Comparison of ENCODE assay signal across 19 cellular contexts in the genomic region with DNA sequence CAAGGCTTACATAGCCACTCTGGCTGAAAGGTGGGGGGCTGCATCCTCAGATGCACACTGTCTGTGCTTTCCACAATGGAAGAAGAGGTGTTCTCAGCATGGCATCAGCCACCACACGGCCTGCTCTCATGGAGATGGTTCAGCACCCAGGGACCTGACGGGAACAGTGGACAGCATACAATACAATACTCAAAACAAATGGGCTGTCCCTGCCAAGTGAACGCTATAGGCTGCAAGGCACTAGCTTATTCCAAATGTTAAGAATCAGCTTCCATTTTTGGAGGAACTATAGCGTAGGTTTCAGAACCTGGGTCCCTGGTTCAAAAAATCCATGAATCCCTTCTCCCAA.
A peak's percentile ranks its signal among the peaks of the same experiment; 100 is the strongest.
DNase-seq lines count a peak whose midpoint lies in the region; ATAC-seq and TF ChIP-seq lines count a peak whose summit lies in the region.
"Had no signal": no experiment of that assay in that cellular context is flagged by ENCODE, and none has a peak within 500 bp of the region (broad histone marks: within the 10 kb centered on the region; RNA-seq: fewer than 3 reads in every experiment).

No MANE protein-coding gene starts in this region.

- H2BK5ac ChIP-seq in H9 (ENCODE audit: insufficient read length, low read length), result no peak overlapping the region

- H3K23ac ChIP-seq in H9 (ENCODE audit: insufficient read length, low read depth, low read length), result peak overlapping the region; percentile 2

- no peak overlapping the region for H3K4me3 ChIP-seq in right cardiac atrium (ENCODE audit: low read length)
- H3K4me3 ChIP-seq: BLaER1 treated with 17β-estradiol and CSF1 and Interleukin-3, amounts not matched to agents 10 nM and 100 nM; GM12878; GM23338 had no signal

- H3K9ac ChIP-seq in H9 (ENCODE audit: extremely low read depth, insufficient read length, low read length), result no peak overlapping the region
- H3K9ac ChIP-seq: BLaER1 treated with 17β-estradiol and CSF1 and Interleukin-3, amounts not matched to agents 10 nM and 100 nM had no signal

- peaks cover 22% of the 10 kb centered on the region; the same call in 1 of the 2 replicates for H3K79me2 ChIP-seq in H9 (ENCODE audit: insufficient read depth, low read length)

- no peaks in the 10 kb centered on the region for H3K23me2 ChIP-seq in H9 (ENCODE audit: insufficient read length, low read depth, low read length, poor library complexity, severe bottlenecking)

- peak overlapping the region; percentile 27 to 75 (median 32); a peak in 2 of 7 replicates for H3K27ac Mint-ChIP-seq in H9
- H3K27ac Mint-ChIP-seq in progenitor cell of endocrine pancreas, result peak overlapping the region; percentile 74
- H3K27ac Mint-ChIP-seq: CD8-positive, alpha-beta T cell had no signal

- H3K4me1 Mint-ChIP-seq in H9 (peaks cover 73 to 84% of the 10 kb centered on the region in 2 experiments), progenitor cell of endocrine pancreas (ENCODE audit: low read depth) (peaks cover 74% of the 10 kb centered on the region)

- no peak overlapping the region for H2BK120ac ChIP-seq in H9 (ENCODE audit: low read depth, low read length, poor library complexity, severe bottlenecking)

- H3T11ph ChIP-seq in H9 (ENCODE audit: low read length), result no peak overlapping the region

- H3K79me1 ChIP-seq in H9 (ENCODE audit: insufficient read depth, low read depth, low read length, poor library complexity, severe bottlenecking), result peaks cover 4% of the 10 kb centered on the region

- H4K91ac ChIP-seq in H9 (ENCODE audit: insufficient read length, low read depth, low read length), result no peak overlapping the region

- H3K27me3 Mint-ChIP-seq in H9 (ENCODE audit: low read depth) (no peaks in the 10 kb centered on the region), progenitor cell of endocrine pancreas (no peaks in the 10 kb centered on the region)

- no peak overlapping the region for H4K5ac ChIP-seq in H9 (ENCODE audit: insufficient read length, low read depth, low read length)

- H3K56ac ChIP-seq in H9 (ENCODE audit: insufficient read length, low read depth, low read length), result no peak overlapping the region

- no peak overlapping the region for H3K4ac ChIP-seq in H9 (ENCODE audit: low read depth, low read length)

- no peak overlapping the region for H3K27ac ChIP-seq in H9 (ENCODE audit: insufficient read length, low read depth, low read length)
- H3K27ac ChIP-seq in right cardiac atrium (ENCODE audit: low read length), result no peak overlapping the region

- peaks cover 8% of the 10 kb centered on the region for H3K4me1 ChIP-seq in H9 (ENCODE audit: insufficient read depth, low read length)
- peaks cover 12% of the 10 kb centered on the region for H3K4me1 ChIP-seq in right cardiac atrium (ENCODE audit: control insufficient read depth, insufficient read depth, low read length)

- H3K36me3 Mint-ChIP-seq in H9 (ENCODE audit: insufficient read depth in 1 of 3, low read depth in 3 of 3) (peaks cover 3 to 8% (median 7%) of the 10 kb centered on the region in 3 experiments; a peak in 5 of 7 replicates), progenitor cell of endocrine pancreas (ENCODE audit: insufficient read depth) (peaks cover 1% of the 10 kb centered on the region)
- H3K36me3 Mint-ChIP-seq: CD8-positive, alpha-beta T cell had no signal

- no peak overlapping the region for H4K8ac ChIP-seq in H9 (replicated peaks; ENCODE audit: insufficient read length, low read depth, low read length)

- no peak overlapping the region for H2BK12ac ChIP-seq in H9 (ENCODE audit: insufficient read length, low read depth, low read length)

- WGBS in H9 (ENCODE audit: extremely low coverage, insufficient read length, low lambda C conversion rate), result no CpG with 5 or more reads among the region's 4 CpGs
- WGBS in right cardiac atrium, result 80% methylated on average over 4 of the region's 4 CpGs

- H3K18ac ChIP-seq in H9 (ENCODE audit: insufficient read length, low read depth, low read length), result no peak overlapping the region

- no peak overlapping the region for H2BK20ac ChIP-seq in H9 (ENCODE audit: low read depth, low read length, poor library complexity, severe bottlenecking)

- no peak overlapping the region for H2BK15ac ChIP-seq in H9 (ENCODE audit: low read depth, low read length)

- no peak for TF ChIP-seq EP300 in Ishikawa (IDR thresholded peaks at IDR 0.05; ENCODE audit: borderline replicate concordance)

- no peak overlapping the region; the same call in 1 of the 2 replicates for H3K14ac ChIP-seq in H9 (ENCODE audit: insufficient read depth, low read length)

- intact Hi-C loops in right cardiac atrium (cut with DNase I), result no loop called here

- TF ChIP-seq CTCF in H9 (conservative IDR thresholded peaks at IDR 0.05), result no peak
- no peak for TF ChIP-seq CTCF in progenitor cell of endocrine pancreas (IDR thresholded peaks at IDR 0.05; ENCODE audit: unreplicated experiment)

- no peak overlapping the region for H2AFZ ChIP-seq in H9 (ENCODE audit: low read length)
- H2AFZ ChIP-seq: GM23338 had no signal

- no peak overlapping the region for H2AK5ac ChIP-seq in H9 (ENCODE audit: insufficient read length, low read length)

- DNase-seq in H9 (no peak), right cardiac atrium (no peak), progenitor cell of endocrine pancreas (ENCODE audit: low spot score, unreplicated experiment) (no peak), SKM-1 treated with dmso at 0.1 percent for 144 hours (lab: John Stamatoyannopoulos, UW; ENCODE audit: unreplicated experiment) (no peak)
- DNase-seq in central memory CD4-positive, alpha-beta T cell, result no peak
- DNase-seq: CD8-positive, alpha-beta T cell; DMS53; EL; KG1; NCI-H1105 treated with DMSO at 0.1 percent for 48 hours; NCI-H1694; NCI-H2081 treated with DMSO at 0.1 percent for 48 hours; OCI-M1; RPMI8226 had no signal

- no peak for TF ChIP-seq RAD21 in Ishikawa (IDR thresholded peaks at IDR 0.05; ENCODE audit: low read depth)

- 0 out of 2 replicates have a peak, but pooled peaks cover 1% of the 10 kb centered on the region for H3K27me3 ChIP-seq in H9 (ENCODE audit: insufficient read depth, low read length)
- H3K27me3 ChIP-seq in right cardiac atrium (ENCODE audit: control insufficient read depth, insufficient read depth), result no peaks in the 10 kb centered on the region
- H3K27me3 ChIP-seq: BLaER1 treated with 17β-estradiol and CSF1 and Interleukin-3, amounts not matched to agents 10 nM and 100 nM had no signal

- H4K20me1 ChIP-seq in H9 (ENCODE audit: control insufficient read depth, insufficient read depth, insufficient read length), result no peaks in the 10 kb centered on the region

- H3K9me3 Mint-ChIP-seq in H9 (no peaks in the 10 kb centered on the region), progenitor cell of endocrine pancreas (ENCODE audit: low read depth) (no peaks in the 10 kb centered on the region)
- H3K9me3 Mint-ChIP-seq: CD8-positive, alpha-beta T cell; GM23338 had no signal

- H3K4me3 Mint-ChIP-seq in H9, result no peak overlapping the region; a peak in 1 of 5 replicates
- H3K4me3 Mint-ChIP-seq in progenitor cell of endocrine pancreas (ENCODE audit: low read depth), result no peak overlapping the region
- H3K4me3 Mint-ChIP-seq: CD8-positive, alpha-beta T cell; GM23338 had no signal

- H3K9me3 ChIP-seq in H9 (ENCODE audit: control insufficient read depth, low read depth, low read length) (no peaks in the 10 kb centered on the region), right cardiac atrium (ENCODE audit: control insufficient read depth, low read length) (no peaks in the 10 kb centered on the region)
- H3K9me3 ChIP-seq: BLaER1 treated with 17β-estradiol and CSF1 and Interleukin-3, amounts not matched to agents 10 nM and 100 nM had no signal

- H3K4me2 ChIP-seq in H9 (ENCODE audit: insufficient read depth, insufficient read length, low read length), result no peak overlapping the region
- H3K4me2 ChIP-seq: GM23338 had no signal

- ATAC-seq in right cardiac atrium (peak; percentile 38 to 51), HG03139 (IDR thresholded peaks at IDR 0.05; ENCODE audit: unreplicated experiment) (no peak)
- ATAC-seq: CD8-positive, alpha-beta T cell; GM12878; GM23338 had no signal

TF ChIP-seq in Ishikawa, 13 proteins besides CTCF, POLR2A, EP300 and RAD21:
- no peak for TF ChIP-seq YY1 (IDR thresholded peaks at IDR 0.05; ENCODE audit: low read depth)
- TF ChIP-seq, protein P1, sequence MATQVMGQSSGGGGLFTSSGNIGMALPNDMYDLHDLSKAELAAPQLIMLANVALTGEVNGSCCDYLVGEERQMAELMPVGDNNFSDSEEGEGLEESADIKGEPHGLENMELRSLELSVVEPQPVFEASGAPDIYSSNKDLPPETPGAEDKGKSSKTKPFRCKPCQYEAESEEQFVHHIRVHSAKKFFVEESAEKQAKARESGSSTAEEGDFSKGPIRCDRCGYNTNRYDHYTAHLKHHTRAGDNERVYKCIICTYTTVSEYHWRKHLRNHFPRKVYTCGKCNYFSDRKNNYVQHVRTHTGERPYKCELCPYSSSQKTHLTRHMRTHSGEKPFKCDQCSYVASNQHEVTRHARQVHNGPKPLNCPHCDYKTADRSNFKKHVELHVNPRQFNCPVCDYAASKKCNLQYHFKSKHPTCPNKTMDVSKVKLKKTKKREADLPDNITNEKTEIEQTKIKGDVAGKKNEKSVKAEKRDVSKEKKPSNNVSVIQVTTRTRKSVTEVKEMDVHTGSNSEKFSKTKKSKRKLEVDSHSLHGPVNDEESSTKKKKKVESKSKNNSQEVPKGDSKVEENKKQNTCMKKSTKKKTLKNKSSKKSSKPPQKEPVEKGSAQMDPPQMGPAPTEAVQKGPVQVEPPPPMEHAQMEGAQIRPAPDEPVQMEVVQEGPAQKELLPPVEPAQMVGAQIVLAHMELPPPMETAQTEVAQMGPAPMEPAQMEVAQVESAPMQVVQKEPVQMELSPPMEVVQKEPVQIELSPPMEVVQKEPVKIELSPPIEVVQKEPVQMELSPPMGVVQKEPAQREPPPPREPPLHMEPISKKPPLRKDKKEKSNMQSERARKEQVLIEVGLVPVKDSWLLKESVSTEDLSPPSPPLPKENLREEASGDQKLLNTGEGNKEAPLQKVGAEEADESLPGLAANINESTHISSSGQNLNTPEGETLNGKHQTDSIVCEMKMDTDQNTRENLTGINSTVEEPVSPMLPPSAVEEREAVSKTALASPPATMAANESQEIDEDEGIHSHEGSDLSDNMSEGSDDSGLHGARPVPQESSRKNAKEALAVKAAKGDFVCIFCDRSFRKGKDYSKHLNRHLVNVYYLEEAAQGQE (IDR thresholded peaks at IDR 0.05; ENCODE audit: low read depth), result peak; percentile 37; the same call in 1 of the 2 replicates
